Comparison of ENCODE assay signal across 22 cellular contexts in the genomic region with DNA sequence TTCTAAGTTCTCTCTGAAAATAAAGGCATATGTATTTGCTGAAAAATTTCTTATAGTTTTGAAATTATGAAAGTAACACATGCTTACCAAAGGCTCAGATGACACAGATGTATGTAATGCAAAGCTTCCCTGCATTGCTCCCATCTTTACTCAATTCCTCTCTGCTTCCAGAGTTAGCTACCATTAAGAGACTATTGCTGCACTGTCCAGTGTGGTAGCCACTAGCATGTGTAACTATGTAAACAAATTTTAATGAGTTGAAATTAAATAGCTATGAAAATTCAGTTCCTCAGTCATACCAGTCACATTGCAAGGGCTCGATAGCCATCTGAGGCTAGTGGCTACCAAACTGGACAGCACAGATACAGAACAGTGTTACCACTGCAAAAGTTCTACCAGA.
"Had no signal": no experiment of that assay in that cellular context is flagged by ENCODE, and none has a peak within 500 bp of the region (broad histone marks: within the 10 kb centered on the region; RNA-seq: fewer than 3 reads in every experiment).

No MANE protein-coding gene starts in this region.

- H3K36me3 ChIP-seq: gastrocnemius medialis, heart left ventricle, left lung, neural progenitor cell, prostate gland, right atrium auricular region, tibial artery had no signal

- H3K4me3 ChIP-seq: dorsolateral prefrontal cortex, gastrocnemius medialis, heart left ventricle, hepatocyte, left lung, mucosa of descending colon, neural progenitor cell, prostate gland, right atrium auricular region, smooth muscle cell, testis, tibial artery had no signal

- H3K9ac ChIP-seq: neural progenitor cell had no signal

- DNase-seq: dorsolateral prefrontal cortex; effector CD4-positive, alpha-beta T cell; gastrocnemius medialis; heart left ventricle; left cardiac atrium; left lung; mesenchymal stem cell; mucosa of descending colon; naive B cell; nucleus accumbens; stimulated activated CD4-positive, alpha-beta T cell treated with anti-CD3 and anti-CD28 coated beads, Interleukin-12 subunit alpha, Interleukin-12 subunit beta, amount 100 ng/mL, for 4 hours; stimulated activated CD4-positive, alpha-beta T cell treated with anti-CD3 and anti-CD28 coated beads, Interleukin-2, amount 100 ng/mL, for 24 hours; stimulated activated CD4-positive, alpha-beta T cell treated with anti-CD3 and anti-CD28 coated beads, Interleukin-4, amount 100 ng/mL, for 24 hours; stimulated activated naive CD8-positive, alpha-beta T cell treated with anti-CD3 and anti-CD28 coated beads, Interleukin-15, Interleukin-2, amounts not matched to agents 100 U/mL and 50 U/mL, for 24 hours; substantia nigra; testis; tibial artery had no signal

- H3K9me3 ChIP-seq: gastrocnemius medialis, mucosa of descending colon, prostate gland, right atrium auricular region, testis, tibial artery had no signal

- H3K4me1 ChIP-seq: neural progenitor cell, prostate gland, right atrium auricular region, testis, tibial artery had no signal

- H3K27me3 ChIP-seq: dorsolateral prefrontal cortex, gastrocnemius medialis, heart left ventricle, hepatocyte, left lung, neural progenitor cell, right atrium auricular region, testis, tibial artery had no signal
